Comparison of ENCODE assay signal across 9 cellular contexts in genomic region chr9:134640491-134641172, GRCh38. TPM values are rescaled to one million over a fixed set of nuclear protein-coding genes. Genes with fewer than 3 reads are reported as not detected.
A peak's percentile ranks its signal among the peaks of the same experiment; 100 is the strongest.
DNase-seq lines count a peak whose midpoint lies in the region; ATAC-seq and TF ChIP-seq lines count a peak whose summit lies in the region.
"Had no signal": no experiment of that assay in that cellular context is flagged by ENCODE, and none has a peak within 500 bp of the region (broad histone marks: within the 10 kb centered on the region; RNA-seq: fewer than 3 reads in every experiment).

No MANE protein-coding gene starts in this region.

- H3K9me3 ChIP-seq in testis: no peaks in the 10 kb centered on the region

- H3K4me3 Mint-ChIP-seq in brain (peak overlapping the region; percentile 79 to 83 (median 81)), mesothelial cell of epicardium (peak overlapping the region; percentile 87)
- H3K4me3 Mint-ChIP-seq: dendritic cell treated with granulocyte-macrophage colony-stimulating factor and Interleukin-4, amounts not matched to agents 40 ng/mL and 50 ng/mL, for 4 days had no signal

- H3K27me3 Mint-ChIP-seq in brain: peaks cover 45% of the 10 kb centered on the region
- no peaks in the 10 kb centered on the region for H3K27me3 Mint-ChIP-seq in mesothelial cell of epicardium (ENCODE audit: low read depth)

- ATAC-seq in HG03175 (IDR thresholded peaks at IDR 0.05; ENCODE audit: unreplicated experiment) (no peak), GM21423 (IDR thresholded peaks at IDR 0.05; ENCODE audit: unreplicated experiment) (no peak)

- H3K9me3 Mint-ChIP-seq in brain (peaks cover 0 to 5% (median 0%) of the 10 kb centered on the region in 5 experiments), mesothelial cell of epicardium (no peaks in the 10 kb centered on the region)
- H3K9me3 Mint-ChIP-seq: dendritic cell treated with granulocyte-macrophage colony-stimulating factor and Interleukin-4, amounts not matched to agents 40 ng/mL and 50 ng/mL, for 4 days had no signal

- H3K4me1 Mint-ChIP-seq in brain (peaks cover 53% of the 10 kb centered on the region), mesothelial cell of epicardium (peaks cover 51% of the 10 kb centered on the region)

- no peaks in the 10 kb centered on the region for H3K36me3 Mint-ChIP-seq in brain
- no peaks in the 10 kb centered on the region for H3K36me3 Mint-ChIP-seq in mesothelial cell of epicardium

- peak overlapping the region; percentile 63 to 65 for H3K4me3 ChIP-seq in testis

- intact Hi-C loops in testis (cut with DNase I; ENCODE audit: low total_unique reads): loop anchor here (5.0 kb wide), 1 partner anchor 183 kb away; no protein-coding TSS in a partner anchor

- H3K4me1 ChIP-seq in testis: peaks cover 5% of the 10 kb centered on the region

- no peak for TF ChIP-seq POLR2A in testis (IDR thresholded peaks at IDR 0.05)

- DNase-seq in NCI-H524 (lab: John Stamatoyannopoulos, UW): peak; percentile 34 to 69
- no peak for DNase-seq in NCI-H524 treated with DMSO at 0.1 percent for 48 hours (lab: John Stamatoyannopoulos, UW)
- no peak for DNase-seq in mesothelial cell of epicardium (ENCODE audit: low spot score in 2 of 2, unreplicated experiment in 2 of 2)
- no peak for DNase-seq in testis
- DNase-seq in T1000 (lab: John Stamatoyannopoulos, UW): no peak

- H3K36me3 ChIP-seq in testis (ENCODE audit: low read depth, missing control alignments): no peaks in the 10 kb centered on the region

- peak overlapping the region; percentile 39 to 80 for H3K27ac ChIP-seq in testis

- TF ChIP-seq CTCF in brain (conservative IDR thresholded peaks at IDR 0.05) (no peak), mesothelial cell of epicardium (IDR thresholded peaks at IDR 0.05; ENCODE audit: unreplicated experiment) (no peak), testis (IDR thresholded peaks at IDR 0.05) (no peak)

- 40 to 54% methylated on average over 9 to 15 of the region's 15 CpGs for WGBS in testis, 2 donors

- H3K27ac Mint-ChIP-seq in brain (peak overlapping the region in 3 of 5 experiments; percentile 38 to 84 (median 63)), mesothelial cell of epicardium (peak overlapping the region; percentile 86)
- H3K27ac Mint-ChIP-seq: dendritic cell treated with granulocyte-macrophage colony-stimulating factor and Interleukin-4, amounts not matched to agents 40 ng/mL and 50 ng/mL, for 4 days had no signal

- H3K27me3 ChIP-seq in testis: no peaks in the 10 kb centered on the region

RNA-seq across cellular contexts. Expression of gene COL5A1, which starts 1.0 kb away (rescaled TPM):
- polyA plus RNA-seq in brain (ENCODE audit: insufficient read depth, low read depth, low replicate concordance) (1.6 TPM), testis (ENCODE audit: insufficient read depth, low read depth, low replicate concordance) (34.3 TPM)
- total RNA-seq in mesothelial cell of epicardium (549 to 605 TPM (median 596 TPM) in 3 replicates), testis (10 to 100 TPM; 18.5 to 20.8 TPM)

Comparison
In these comparisons a context has a peak if more than half of its experiments do, and no peak if none do; other contexts are left out.
1. DNase-seq: peak in NCI-H524 (2 of 2); none in NCI-H524 treated with DMSO at 0.1 percent for 48 hours (single experiment), mesothelial cell of epicardium (0 of 2), testis (single experiment) and T1000 (single experiment).
2. RNA of gene COL5A1, which starts 1.0 kb away (total RNA-seq): 549 to 605 TPM in mesothelial cell of epicardium; 18.5 to 20.8 TPM in testis; every median in the first group is over 10 times any median in the second.